Comparison of ENCODE assay signal across 25 cellular contexts in genomic region chr12:6921539-6921938, GRCh38. TPM values are rescaled to one million over a fixed set of nuclear protein-coding genes. Genes with fewer than 3 reads are reported as not detected.
DNase-seq lines count a peak whose midpoint lies in the region; ATAC-seq, FAIRE-seq and TF ChIP-seq lines count a peak whose summit lies in the region.
"Had no signal": no experiment of that assay in that cellular context is flagged by ENCODE, and none has a peak within 500 bp of the region (broad histone marks: within the 10 kb centered on the region; RNA-seq: fewer than 3 reads in every experiment).

No MANE protein-coding gene starts in this region.

- peak overlapping the region; percentile 34 for H3K27ac Mint-ChIP-seq in activated CD4-positive, alpha-beta memory T cell treated with anti-CD3 and anti-CD28 coated beads, Interleukin-2, amount 10 ng/mL, durations not matched to agents 7 days and 5 days
- no peak overlapping the region for H3K27ac Mint-ChIP-seq in activated CD4-positive, alpha-beta memory T cell treated with anti-CD3 and anti-CD28 coated beads for 36 hours
- no peak overlapping the region for H3K27ac Mint-ChIP-seq in astrocyte (ENCODE audit: unreplicated experiment)
- peak overlapping the region; percentile 61 for H3K27ac Mint-ChIP-seq in stimulated activated effector memory CD8-positive, alpha-beta T cell treated with anti-CD3 and anti-CD28 coated beads, Interleukin-12 subunit alpha, Interleukin-12 subunit beta, amount 100 ng/mL, for 72 hours

- no peak overlapping the region for H2AFZ ChIP-seq in astrocyte (ENCODE audit: low read depth, low read length)
- H2AFZ ChIP-seq: hepatocyte had no signal

- ATAC-seq in stimulated activated effector memory CD8-positive, alpha-beta T cell treated with anti-CD3 and anti-CD28 coated beads, Interleukin-12 subunit alpha, Interleukin-12 subunit beta, amount 100 ng/mL, for 72 hours = no peak
- no peak for ATAC-seq in HG03025 (IDR thresholded peaks at IDR 0.05; ENCODE audit: low FRiP score, unreplicated experiment)
- ATAC-seq: activated CD4-positive, CD25-positive, alpha-beta regulatory T cell treated with anti-CD3 and anti-CD28 coated beads, Interleukin-2, amount 50 U/mL, for 24 hours had no signal

- no peak for DNase-seq in activated CD4-positive, alpha-beta memory T cell treated with anti-CD3 and anti-CD28 coated beads, Interleukin-2, amount 10 ng/mL, durations not matched to agents 7 days and 5 days
- DNase-seq in activated CD4-positive, alpha-beta memory T cell treated with anti-CD3 and anti-CD28 coated beads for 36 hours = no peak
- DNase-seq in astrocyte (ENCODE audit: low read depth) (no peak), NCI-H1436 (lab: John Stamatoyannopoulos, UW) (no peak)
- no peak for DNase-seq in stimulated activated effector memory CD8-positive, alpha-beta T cell treated with anti-CD3 and anti-CD28 coated beads, Interleukin-12 subunit alpha, Interleukin-12 subunit beta, amount 100 ng/mL, for 72 hours (ENCODE audit: low spot score in 2 of 2)
- DNase-seq: 8988T; adrenal gland; dermis blood vessel endothelial cell; NCI-H1105 treated with DMSO at 0.1 percent for 48 hours; NCI-H524; occipital lobe; SK-N-SH; stimulated activated CD4-positive, alpha-beta T cell treated with anti-CD3 and anti-CD28 coated beads, Interleukin-15, amount 100 ng/mL, for 24 hours; stimulated activated naive CD4-positive, alpha-beta T cell; T-helper 9 cell had no signal

- no peaks in the 10 kb centered on the region for H3K27me3 Mint-ChIP-seq in activated CD4-positive, alpha-beta memory T cell treated with anti-CD3 and anti-CD28 coated beads, Interleukin-2, amount 10 ng/mL, durations not matched to agents 7 days and 5 days
- no peaks in the 10 kb centered on the region for H3K27me3 Mint-ChIP-seq in activated CD4-positive, alpha-beta memory T cell treated with anti-CD3 and anti-CD28 coated beads for 36 hours
- no peaks in the 10 kb centered on the region for H3K27me3 Mint-ChIP-seq in astrocyte (ENCODE audit: low read depth, unreplicated experiment)

- H3K36me3 Mint-ChIP-seq in activated CD4-positive, alpha-beta memory T cell treated with anti-CD3 and anti-CD28 coated beads, Interleukin-2, amount 10 ng/mL, durations not matched to agents 7 days and 5 days (ENCODE audit: low read depth) = peaks cover 56% of the 10 kb centered on the region
- peaks cover 34% of the 10 kb centered on the region for H3K36me3 Mint-ChIP-seq in activated CD4-positive, alpha-beta memory T cell treated with anti-CD3 and anti-CD28 coated beads for 36 hours
- peaks cover 16% of the 10 kb centered on the region for H3K36me3 Mint-ChIP-seq in astrocyte (ENCODE audit: low read depth, unreplicated experiment)
- peaks cover 100% of the 10 kb centered on the region for H3K36me3 Mint-ChIP-seq in stimulated activated effector memory CD8-positive, alpha-beta T cell treated with anti-CD3 and anti-CD28 coated beads, Interleukin-12 subunit alpha, Interleukin-12 subunit beta, amount 100 ng/mL, for 72 hours

- POLR2A ChIA-PET in activated CD4-positive, alpha-beta memory T cell treated with anti-CD3 and anti-CD28 coated beads, Interleukin-2, amount 10 ng/mL, durations not matched to agents 7 days and 5 days (lab: Charles Lee) = interaction anchor here (0.9 to 1.7 kb wide), 6 partner anchors 9 to 49 kb away, joined by 3 to 4 read pairs (median 4); partner anchors contain the start of genes C12orf57, PHB2 and RNU7-1
- POLR2A ChIA-PET in activated CD4-positive, alpha-beta memory T cell treated with anti-CD3 and anti-CD28 coated beads for 36 hours (lab: Charles Lee) = interaction anchor here (1.5 kb wide), 2 partner anchors 18 to 22 kb away, joined by 3 read pairs; partner anchors contain the start of genes C12orf57 and RNU7-1

- H3K9ac ChIP-seq in astrocyte (ENCODE audit: low read length) = no peak overlapping the region
- H3K9ac ChIP-seq: SK-N-SH had no signal

- H3K9me3 Mint-ChIP-seq in activated CD4-positive, alpha-beta memory T cell treated with anti-CD3 and anti-CD28 coated beads, Interleukin-2, amount 10 ng/mL, durations not matched to agents 7 days and 5 days = no peaks in the 10 kb centered on the region
- H3K9me3 Mint-ChIP-seq in activated CD4-positive, alpha-beta memory T cell treated with anti-CD3 and anti-CD28 coated beads for 36 hours = no peaks in the 10 kb centered on the region
- no peaks in the 10 kb centered on the region for H3K9me3 Mint-ChIP-seq in astrocyte (ENCODE audit: unreplicated experiment)
- H3K9me3 Mint-ChIP-seq in stimulated activated effector memory CD8-positive, alpha-beta T cell treated with anti-CD3 and anti-CD28 coated beads, Interleukin-12 subunit alpha, Interleukin-12 subunit beta, amount 100 ng/mL, for 72 hours = no peaks in the 10 kb centered on the region

- peaks cover 36% of the 10 kb centered on the region for H3K4me1 ChIP-seq in astrocyte (ENCODE audit: insufficient read depth, low read length)

- no peak overlapping the region for H3K4me2 ChIP-seq in astrocyte (ENCODE audit: low read length)
- H3K4me2 ChIP-seq: hepatocyte, SK-N-SH had no signal

- no peak overlapping the region for H3K27ac ChIP-seq in astrocyte (ENCODE audit: low read depth, low read length)
- H3K27ac ChIP-seq: adrenal gland, cardiac muscle cell, hepatocyte, right atrium auricular region, tibial artery had no signal

- intact Hi-C loops in activated CD4-positive, alpha-beta memory T cell treated with anti-CD3 and anti-CD28 coated beads for 36 hours (cut with micrococcal nuclease) = loop anchor here (5.0 kb wide), 1 partner anchor 171 kb away; the partner anchor contains the start of gene C1R

- peaks cover under 1% of the 10 kb centered on the region for H3K79me2 ChIP-seq in astrocyte (ENCODE audit: insufficient read depth, low read length)

- H3K9me3 ChIP-seq in astrocyte (ENCODE audit: insufficient read depth, low read depth, low read length) = no peaks in the 10 kb centered on the region
- H3K9me3 ChIP-seq: adrenal gland, right atrium auricular region, SK-N-SH, tibial artery had no signal

- H3K4me3 Mint-ChIP-seq in activated CD4-positive, alpha-beta memory T cell treated with anti-CD3 and anti-CD28 coated beads, Interleukin-2, amount 10 ng/mL, durations not matched to agents 7 days and 5 days = no peak overlapping the region
- H3K4me3 Mint-ChIP-seq in activated CD4-positive, alpha-beta memory T cell treated with anti-CD3 and anti-CD28 coated beads for 36 hours = no peak overlapping the region
- H3K4me3 Mint-ChIP-seq in astrocyte (ENCODE audit: unreplicated experiment) = peak overlapping the region; percentile 8
- H3K4me3 Mint-ChIP-seq in stimulated activated effector memory CD8-positive, alpha-beta T cell treated with anti-CD3 and anti-CD28 coated beads, Interleukin-12 subunit alpha, Interleukin-12 subunit beta, amount 100 ng/mL, for 72 hours = no peak overlapping the region

- H3K4me3 ChIP-seq in astrocyte (ENCODE audit: insufficient read depth, low read depth, low read length) = no peak overlapping the region
- H3K4me3 ChIP-seq: adrenal gland, cardiac muscle cell, hepatocyte, lung, right atrium auricular region, tibial artery had no signal

- FAIRE-seq in astrocyte (lab: Jason Lieb, UNC) = no peak
- FAIRE-seq: islet of Langerhans had no signal

- CTCF ChIA-PET in activated CD4-positive, alpha-beta memory T cell treated with anti-CD3 and anti-CD28 coated beads, Interleukin-2, amount 10 ng/mL, durations not matched to agents 7 days and 5 days (lab: Charles Lee) = interaction anchor here (1.2 to 2.1 kb wide), 3 partner anchors 16 to 52 kb away, joined by 3 to 5 read pairs (median 4); partner anchors contain the start of gene SPSB2
- CTCF ChIA-PET in activated CD4-positive, alpha-beta memory T cell treated with anti-CD3 and anti-CD28 coated beads for 36 hours (lab: Charles Lee) = interaction anchor here (0.7 to 1.4 kb wide), 5 partner anchors 10 to 97 kb away, joined by 3 to 4 read pairs (median 3); partner anchors contain the start of gene LPCAT3

- no peaks in the 10 kb centered on the region for H4K20me1 ChIP-seq in astrocyte (ENCODE audit: insufficient read depth, low read length)

- H3K36me3 ChIP-seq in astrocyte (ENCODE audit: insufficient read depth, low read length) = peaks cover 2% of the 10 kb centered on the region

- peaks cover 55% of the 10 kb centered on the region for H3K4me1 Mint-ChIP-seq in activated CD4-positive, alpha-beta memory T cell treated with anti-CD3 and anti-CD28 coated beads, Interleukin-2, amount 10 ng/mL, durations not matched to agents 7 days and 5 days
- H3K4me1 Mint-ChIP-seq in activated CD4-positive, alpha-beta memory T cell treated with anti-CD3 and anti-CD28 coated beads for 36 hours (ENCODE audit: low read depth) = peaks cover 30% of the 10 kb centered on the region
- peaks cover 39% of the 10 kb centered on the region for H3K4me1 Mint-ChIP-seq in astrocyte (ENCODE audit: low read depth, unreplicated experiment)
- peaks cover 69% of the 10 kb centered on the region for H3K4me1 Mint-ChIP-seq in stimulated activated effector memory CD8-positive, alpha-beta T cell treated with anti-CD3 and anti-CD28 coated beads, Interleukin-12 subunit alpha, Interleukin-12 subunit beta, amount 100 ng/mL, for 72 hours

- no peaks in the 10 kb centered on the region for H3K27me3 ChIP-seq in astrocyte (ENCODE audit: insufficient read depth, low read length)
- H3K27me3 ChIP-seq: adrenal gland, cardiac muscle cell, hepatocyte, right atrium auricular region, tibial artery had no signal

- no peak for TF ChIP-seq CTCF in astrocyte (IDR thresholded peaks at IDR 0.05; ENCODE audit: insufficient read depth, low read depth, low read length)

RNA-seq across cellular contexts. Expression of gene ATN1, which starts 6.2 kb away (rescaled TPM):
- total RNA-seq in activated CD4-positive, alpha-beta memory T cell treated with anti-CD3 and anti-CD28 coated beads, Interleukin-2, amount 10 ng/mL, durations not matched to agents 7 days and 5 days = 10 to 100 TPM; 33.9 to 34.6 TPM
- total RNA-seq in activated CD4-positive, alpha-beta memory T cell treated with anti-CD3 and anti-CD28 coated beads for 36 hours = 10 to 100 TPM; 34.8 to 37.8 TPM
- 94.9 and 97.8 TPM in 2 replicates for total RNA-seq in astrocyte

RNA-seq across cellular contexts. Expression of gene ENO2, which starts 7.2 kb away (rescaled TPM):
- 100 to 1,000 TPM; 206 to 207 TPM for total RNA-seq in activated CD4-positive, alpha-beta memory T cell treated with anti-CD3 and anti-CD28 coated beads, Interleukin-2, amount 10 ng/mL, durations not matched to agents 7 days and 5 days
- 100 to 1,000 TPM; 185 to 193 TPM for total RNA-seq in activated CD4-positive, alpha-beta memory T cell treated with anti-CD3 and anti-CD28 coated beads for 36 hours
- total RNA-seq in astrocyte = 46.4 and 47.7 TPM in 2 replicates

RNA-seq across cellular contexts. Expression of gene LRRC23, which starts 16.9 kb away (rescaled TPM):
- 1 to 10 TPM; 5.7 to 6.1 TPM for total RNA-seq in activated CD4-positive, alpha-beta memory T cell treated with anti-CD3 and anti-CD28 coated beads, Interleukin-2, amount 10 ng/mL, durations not matched to agents 7 days and 5 days
- total RNA-seq in activated CD4-positive, alpha-beta memory T cell treated with anti-CD3 and anti-CD28 coated beads for 36 hours = 1 to 10 TPM; 6.8 to 7.8 TPM
- 5.0 and 5.2 TPM in 2 replicates for total RNA-seq in astrocyte

RNA-seq across cellular contexts. Expression of gene RNU7-1, which starts 22.1 kb away (rescaled TPM):
- not detected for total RNA-seq in activated CD4-positive, alpha-beta memory T cell treated with anti-CD3 and anti-CD28 coated beads, Interleukin-2, amount 10 ng/mL, durations not matched to agents 7 days and 5 days
- total RNA-seq in activated CD4-positive, alpha-beta memory T cell treated with anti-CD3 and anti-CD28 coated beads for 36 hours = not detected
- total RNA-seq in astrocyte = not detected in 2 replicates
- total RNA-seq: adrenal gland, cardiac muscle cell, dermis blood vessel endothelial cell, H4, hepatocyte, lung, occipital lobe, right atrium auricular region, RPMI7951 had no signal

RNA-seq across cellular contexts. Expression of gene C12orf57, which starts 22.3 kb away (rescaled TPM):
- total RNA-seq in activated CD4-positive, alpha-beta memory T cell treated with anti-CD3 and anti-CD28 coated beads, Interleukin-2, amount 10 ng/mL, durations not matched to agents 7 days and 5 days = 100 to 1,000 TPM; 141 TPM
- 100 to 1,000 TPM; 257 to 272 TPM for total RNA-seq in activated CD4-positive, alpha-beta memory T cell treated with anti-CD3 and anti-CD28 coated beads for 36 hours
- 117 and 123 TPM in 2 replicates for total RNA-seq in astrocyte

Comparison
In these comparisons a context has a peak if more than half of its experiments do, and no peak if none do; other contexts are left out.
1. H3K27ac Mint-ChIP-seq: peak in activated CD4-positive, alpha-beta memory T cell treated with anti-CD3 and anti-CD28 coated beads, Interleukin-2, amount 10 ng/mL, durations not matched to agents 7 days and 5 days (single experiment) and stimulated activated effector memory CD8-positive, alpha-beta T cell treated with anti-CD3 and anti-CD28 coated beads, Interleukin-12 subunit alpha, Interleukin-12 subunit beta, amount 100 ng/mL, for 72 hours (single experiment); none in activated CD4-positive, alpha-beta memory T cell treated with anti-CD3 and anti-CD28 coated beads for 36 hours (single experiment) and astrocyte (single experiment).